Comparison of ENCODE assay signal across 9 cellular contexts in genomic region chr19:16778796-16779411, GRCh38. TPM values are rescaled to one million over a fixed set of nuclear protein-coding genes. Genes with fewer than 3 reads are reported as not detected.
DNase-seq lines count a peak whose midpoint lies in the region; ATAC-seq, FAIRE-seq and TF ChIP-seq lines count a peak whose summit lies in the region.
"Had no signal": no experiment of that assay in that cellular context is flagged by ENCODE, and none has a peak within 500 bp of the region (broad histone marks: within the 10 kb centered on the region; RNA-seq: fewer than 3 reads in every experiment).

No MANE protein-coding gene starts in this region.

- H3K9me3 Mint-ChIP-seq in activated CD4-positive, alpha-beta T cell treated with anti-CD3 and anti-CD28 coated beads, Interleukin-2, amount 10 ng/mL, durations not matched to agents 24 days and 14 days, result no peaks in the 10 kb centered on the region
- H3K9me3 Mint-ChIP-seq: natural killer cell treated with Interleukin-12 subunit alpha and Interleukin-12 subunit beta and Interleukin-15 and Interleukin-18, amount 100 ng/mL, for 72 hours had no signal

- no peak overlapping the region for H3K4me3 Mint-ChIP-seq in activated CD4-positive, alpha-beta T cell treated with anti-CD3 and anti-CD28 coated beads, Interleukin-2, amount 10 ng/mL, durations not matched to agents 24 days and 14 days
- H3K4me3 Mint-ChIP-seq: natural killer cell treated with Interleukin-12 subunit alpha and Interleukin-12 subunit beta and Interleukin-15 and Interleukin-18, amount 100 ng/mL, for 72 hours had no signal

- no peak for ATAC-seq in HG02623 (IDR thresholded peaks at IDR 0.05; ENCODE audit: unreplicated experiment)

- no peak for TF ChIP-seq EP300 in neural cell (conservative IDR thresholded peaks at IDR 0.05; ENCODE audit: poor library complexity, severe bottlenecking)

- no peak overlapping the region for H3K27ac Mint-ChIP-seq in activated CD4-positive, alpha-beta T cell treated with anti-CD3 and anti-CD28 coated beads, Interleukin-2, amount 10 ng/mL, durations not matched to agents 24 days and 14 days
- H3K27ac Mint-ChIP-seq: natural killer cell treated with Interleukin-12 subunit alpha and Interleukin-12 subunit beta and Interleukin-15 and Interleukin-18, amount 100 ng/mL, for 72 hours had no signal

- H3K27ac ChIP-seq in epithelial cell of prostate (no peak overlapping the region), neural cell (ENCODE audit: low read length) (no peak overlapping the region)

- H4K20me1 ChIP-seq in neural cell (ENCODE audit: insufficient read depth), result no peaks in the 10 kb centered on the region

- H3K4me1 Mint-ChIP-seq in activated CD4-positive, alpha-beta T cell treated with anti-CD3 and anti-CD28 coated beads, Interleukin-2, amount 10 ng/mL, durations not matched to agents 24 days and 14 days, result no peaks in the 10 kb centered on the region

- TF ChIP-seq RAD21 in neural cell (conservative IDR thresholded peaks at IDR 0.05), result peak; percentile 34

- peak; percentile 9 for FAIRE-seq in A204.1 (lab: Jason Lieb, UNC)

- TF ChIP-seq CTCF in neural cell (IDR thresholded peaks at IDR 0.05; ENCODE audit: poor library complexity, severe bottlenecking), result no peak

- DNase-seq in GM03348 (ENCODE audit: low spot score) (peak; percentile 62), NCI-H2196 (lab: John Stamatoyannopoulos, UW; ENCODE audit: unreplicated experiment) (peak; percentile 30), epithelial cell of prostate (ENCODE audit: low read depth, low spot score) (peak; percentile 14), NCI-H2029 (lab: John Stamatoyannopoulos, UW) (no peak)
- peak; percentile 82 for DNase-seq in activated CD4-positive, alpha-beta T cell treated with anti-CD3 and anti-CD28 coated beads, Interleukin-2, amount 10 ng/mL, durations not matched to agents 24 days and 14 days

- H3K9me3 ChIP-seq in neural cell (ENCODE audit: low read length), result no peaks in the 10 kb centered on the region

- H3K36me3 ChIP-seq in neural cell (ENCODE audit: insufficient read depth, low read length), result no peaks in the 10 kb centered on the region

- H3K4me2 ChIP-seq in neural cell (ENCODE audit: low read length), result no peak overlapping the region

- H3K27me3 Mint-ChIP-seq in activated CD4-positive, alpha-beta T cell treated with anti-CD3 and anti-CD28 coated beads, Interleukin-2, amount 10 ng/mL, durations not matched to agents 24 days and 14 days, result no peaks in the 10 kb centered on the region

- no peaks in the 10 kb centered on the region for H3K79me2 ChIP-seq in neural cell (replicated peaks; ENCODE audit: insufficient read depth, low read length)

- no peaks in the 10 kb centered on the region for H3K9me2 ChIP-seq in neural cell (ENCODE audit: insufficient read depth, low read length)

- H3F3A ChIP-seq in neural cell (ENCODE audit: insufficient read depth, low read length, poor library complexity, severe bottlenecking), result no peaks in the 10 kb centered on the region

- no peak overlapping the region for H3K4me3 ChIP-seq in neural cell (ENCODE audit: low read length)

- no peaks in the 10 kb centered on the region for H3K36me3 Mint-ChIP-seq in activated CD4-positive, alpha-beta T cell treated with anti-CD3 and anti-CD28 coated beads, Interleukin-2, amount 10 ng/mL, durations not matched to agents 24 days and 14 days (ENCODE audit: low read depth)
- H3K36me3 Mint-ChIP-seq: natural killer cell treated with Interleukin-12 subunit alpha and Interleukin-12 subunit beta and Interleukin-15 and Interleukin-18, amount 100 ng/mL, for 72 hours had no signal

- no peaks in the 10 kb centered on the region for H3K27me3 ChIP-seq in neural cell (ENCODE audit: insufficient read depth, low read depth, low read length)

- no peak overlapping the region for H2AFZ ChIP-seq in neural cell (ENCODE audit: low read depth, low read length)

- intact Hi-C loops in activated CD4-positive, alpha-beta T cell treated with anti-CD3 and anti-CD28 coated beads, Interleukin-2, amount 10 ng/mL, durations not matched to agents 24 days and 14 days (cut with micrococcal nuclease), result no loop called here

- H3K9ac ChIP-seq in neural cell (ENCODE audit: low read length), result no peak overlapping the region

TF ChIP-seq in neural cell, 6 proteins besides CTCF, POLR2A, EP300 and RAD21:
- TF ChIP-seq SMC3 (conservative IDR thresholded peaks at IDR 0.05; ENCODE audit: poor library complexity) (peak; percentile 11), EZH2 (IDR thresholded peaks at IDR 0.05; ENCODE audit: borderline replicate concordance, insufficient read depth, low read length, poor library complexity, severe bottlenecking) (no peak)

RNA-seq across cellular contexts. Expression of gene SIN3B, which starts 50.3 kb away (rescaled TPM):
- 40.2 and 43.9 TPM in 2 replicates for total RNA-seq in activated CD4-positive, alpha-beta T cell treated with anti-CD3 and anti-CD28 coated beads, Interleukin-2, amount 10 ng/mL, durations not matched to agents 24 days and 14 days
- 31.2 and 36.9 TPM in 2 replicates for polyA plus RNA-seq in neural cell
- 53.5 and 54.5 TPM in 2 replicates for polyA minus RNA-seq in neural cell

RNA-seq across cellular contexts. Expression of gene NWD1, which starts 59.3 kb away (rescaled TPM):
- not detected in 2 replicates for total RNA-seq in activated CD4-positive, alpha-beta T cell treated with anti-CD3 and anti-CD28 coated beads, Interleukin-2, amount 10 ng/mL, durations not matched to agents 24 days and 14 days
- 0.16 and 0.24 TPM in 2 replicates for polyA plus RNA-seq in neural cell
- 0.12 and 0.24 TPM in 2 replicates for polyA minus RNA-seq in neural cell
- total RNA-seq: natural killer cell treated with Interleukin-12 subunit alpha and Interleukin-12 subunit beta and Interleukin-15 and Interleukin-18, amount 100 ng/mL, for 72 hours had no signal
